In the genomic region with DNA sequence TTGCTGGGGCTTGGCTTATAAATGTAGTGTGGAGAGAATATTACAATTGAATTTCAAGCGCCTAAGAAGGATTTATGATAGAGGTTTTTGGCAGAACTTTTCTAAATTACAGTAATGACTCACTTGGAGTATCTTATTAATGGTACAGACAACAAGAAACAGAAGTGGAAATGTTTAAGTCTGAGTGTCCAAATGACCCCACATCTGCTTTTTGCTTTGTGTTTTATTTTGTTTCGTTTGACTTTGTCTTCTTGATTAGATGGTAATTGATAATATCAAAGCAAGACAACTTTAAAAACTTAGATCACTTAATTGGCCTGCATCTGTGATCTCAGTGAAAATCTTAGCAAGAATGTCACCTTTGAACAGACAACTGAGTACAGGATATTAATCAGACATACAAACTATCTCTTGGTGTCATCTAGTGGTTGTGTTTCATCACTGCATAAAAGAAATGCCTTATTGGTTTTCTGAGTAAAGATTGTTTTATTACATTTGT, we compare ENCODE assay signal across 10 cellular contexts.
DNase-seq lines count a peak whose midpoint lies in the region; ATAC-seq and TF ChIP-seq lines count a peak whose summit lies in the region.
"Had no signal": no experiment of that assay in that cellular context is flagged by ENCODE, and none has a peak within 500 bp of the region (broad histone marks: within the 10 kb centered on the region; RNA-seq: fewer than 3 reads in every experiment).

No MANE protein-coding gene starts in this region.

- ATAC-seq in HCT116 (peak; percentile 60), T-cell (replicated peaks in 1 of 4) (no peak), HG02870 (IDR thresholded peaks at IDR 0.05; ENCODE audit: unreplicated experiment) (no peak)
- ATAC-seq: T-helper 17 cell had no signal

- TF ChIP-seq POLR2A in HCT116 (IDR thresholded peaks at IDR 0.05; ENCODE audit: borderline replicate concordance, extremely low read depth, insufficient read depth, insufficient read length): no peak

- H3K4me2 ChIP-seq in HCT116 (ENCODE audit: low read length): no peak overlapping the region

- BruUV-seq in A673 (replicated peaks; lab: Mats Ljungman, UMichigan) (no TSS peak), HCT116 (replicated peaks; lab: Mats Ljungman, UMichigan) (no TSS peak)

- RAD21 ChIA-PET in HCT116 (lab: Charles Lee; ENCODE audit: low non-redundant PET in 1 of 2, low total read pairs in 2 of 2, uncharacterized antibody in 2 of 2, unreplicated experiment in 2 of 2): no interaction called here

- no peaks in the 10 kb centered on the region for H3K36me3 ChIP-seq in A673 (ENCODE audit: insufficient read depth, low read length, poor library complexity, severe bottlenecking)
- no peaks in the 10 kb centered on the region for H3K36me3 ChIP-seq in HCT116 (ENCODE audit: control insufficient read depth in 1 of 2, insufficient read depth in 2 of 2, low read length in 2 of 2)

- peaks cover 0 to 2% (median 0%) of the 10 kb centered on the region in 3 donors for H3K9me3 Mint-ChIP-seq in T-cell

- POLR2A ChIA-PET in A673 (lab: Charles Lee; ENCODE audit: low non-redundant PET) (no interaction called here), HCT116 (lab: Charles Lee) (no interaction called here), T-cell (lab: Charles Lee) (no interaction called here)

- H3K4me3 Mint-ChIP-seq in T-cell: no peak overlapping the region
- H3K4me3 Mint-ChIP-seq: T-helper 17 cell had no signal

- H3K27me3 Mint-ChIP-seq in T-cell: no peaks in the 10 kb centered on the region
- H3K27me3 Mint-ChIP-seq: T-helper 17 cell had no signal

- no peak overlapping the region for H3K9ac ChIP-seq in HCT116 (ENCODE audit: low read length)

- no peaks in the 10 kb centered on the region for H3K9me2 ChIP-seq in HCT116 (ENCODE audit: insufficient read depth)

- no peak overlapping the region for H3K27ac Mint-ChIP-seq in T-cell
- H3K27ac Mint-ChIP-seq: T-helper 17 cell had no signal

- TF ChIP-seq CTCF in A673 (conservative IDR thresholded peaks at IDR 0.05; ENCODE audit: low read depth, low read length) (peak; percentile 67), HCT116 (IDR thresholded peaks at IDR 0.05 in 2 of 3, conservative IDR thresholded peaks at IDR 0.05 in 1 of 3; ENCODE audit: borderline replicate concordance in 1 of 3, insufficient read depth in 1 of 3, low read depth in 2 of 3, low read length in 2 of 3) (peak; percentile 31 to 56 (median 38); a peak in 4 of 6 replicates), foreskin fibroblast (IDR thresholded peaks at IDR 0.05; ENCODE audit: low read depth, low read length) (peak; percentile 22)

- DNase-seq in A673 (ENCODE audit: low spot score) (peak; percentile 51), HCT116 (ENCODE audit: low read depth, low spot score) (peak; percentile 7), OCI-M1 (lab: John Stamatoyannopoulos, UW) (peak; percentile 21), foreskin fibroblast (peak; percentile 1 to 42), T-cell (no peak), KG1 (lab: John Stamatoyannopoulos, UW) (no peak), T-helper 9 cell (no peak)
- DNase-seq: stimulated activated CD8-positive, alpha-beta memory T cell treated with anti-CD3 and anti-CD28 coated beads, Interleukin-4, amount 100 ng/mL, for 48 hours; T-helper 17 cell had no signal

- intact Hi-C loops in A673 (cut with micrococcal nuclease; ENCODE audit: unreplicated experiment) (loop anchor here (2.0 kb wide), 2 partner anchors 580 to 994 kb away; no protein-coding TSS in a partner anchor), HCT116 (cut with micrococcal nuclease) (loop anchor here (2.0 to 5.0 kb wide), 2 partner anchors 578 to 998 kb away; a partner anchor contains a TSS)

- H3K79me2 ChIP-seq in HCT116 (ENCODE audit: insufficient read depth, low read length): no peaks in the 10 kb centered on the region

- TF ChIP-seq RAD21 in HCT116 (IDR thresholded peaks at IDR 0.05; ENCODE audit: low read depth): peak; percentile 65

- H3K27ac ChIP-seq in A673 (ENCODE audit: low read depth, low read length, poor library complexity, severe bottlenecking): no peak overlapping the region
- H3K27ac ChIP-seq in HCT116 (ENCODE audit: low read depth, low read length): no peak overlapping the region

- H3K4me3 ChIP-seq in A673 (ENCODE audit: low read depth, low read length, poor library complexity, severe bottlenecking): no peak overlapping the region
- H3K4me3 ChIP-seq in HCT116 (replicated peaks in 1 of 2; ENCODE audit: low read depth in 1 of 2, low read length in 2 of 2): no peak overlapping the region
- no peak overlapping the region for H3K4me3 ChIP-seq in foreskin fibroblast (ENCODE audit: low read depth in 1 of 2, low read length in 2 of 2)

- H4K20me1 ChIP-seq in HCT116 (ENCODE audit: insufficient read depth): no peaks in the 10 kb centered on the region

- peaks cover 8% of the 10 kb centered on the region for H3K4me1 ChIP-seq in A673 (ENCODE audit: insufficient read depth, low read length, poor library complexity, severe bottlenecking)
- H3K4me1 ChIP-seq in HCT116 (ENCODE audit: control insufficient read depth in 1 of 2, insufficient read depth in 2 of 2, low read length in 2 of 2): no peaks in the 10 kb centered on the region

- no peaks in the 10 kb centered on the region for H3K4me1 Mint-ChIP-seq in T-cell
- H3K4me1 Mint-ChIP-seq: T-helper 17 cell had no signal

- no peaks in the 10 kb centered on the region for H3K27me3 ChIP-seq in A673 (replicated peaks; ENCODE audit: insufficient read depth, low read depth, low read length, poor library complexity)
- no peaks in the 10 kb centered on the region for H3K27me3 ChIP-seq in HCT116 (ENCODE audit: insufficient read depth, low read length)

- H2AFZ ChIP-seq in HCT116 (ENCODE audit: low read depth, low read length, poor library complexity, severe bottlenecking): no peak overlapping the region

- CTCF ChIA-PET in A673 (lab: Charles Lee) (no interaction called here), HCT116 (lab: Charles Lee) (interaction anchor here (0.8 kb wide), 2 partner anchors 600 to 1001 kb away, joined by 3 read pairs; no protein-coding TSS in a partner anchor), T-cell (lab: Charles Lee) (no interaction called here)

- H3K9me3 ChIP-seq in A673 (ENCODE audit: low read depth, low read length, poor library complexity, severe bottlenecking): no peaks in the 10 kb centered on the region
- no peaks in the 10 kb centered on the region for H3K9me3 ChIP-seq in HCT116 (ENCODE audit: control insufficient read depth in 1 of 2, insufficient read depth in 1 of 2, low read depth in 1 of 2, low read length in 2 of 2)

- H3K36me3 Mint-ChIP-seq in T-cell: no peaks in the 10 kb centered on the region

TF ChIP-seq in HCT116, 20 proteins besides CTCF, POLR2A, EP300 and RAD21:
- no peak for TF ChIP-seq ELF1 (IDR thresholded peaks at IDR 0.05; ENCODE audit: borderline replicate concordance, low read depth)
- no peak for TF ChIP-seq JUND (IDR thresholded peaks at IDR 0.05)
- TF ChIP-seq, protein P1, sequence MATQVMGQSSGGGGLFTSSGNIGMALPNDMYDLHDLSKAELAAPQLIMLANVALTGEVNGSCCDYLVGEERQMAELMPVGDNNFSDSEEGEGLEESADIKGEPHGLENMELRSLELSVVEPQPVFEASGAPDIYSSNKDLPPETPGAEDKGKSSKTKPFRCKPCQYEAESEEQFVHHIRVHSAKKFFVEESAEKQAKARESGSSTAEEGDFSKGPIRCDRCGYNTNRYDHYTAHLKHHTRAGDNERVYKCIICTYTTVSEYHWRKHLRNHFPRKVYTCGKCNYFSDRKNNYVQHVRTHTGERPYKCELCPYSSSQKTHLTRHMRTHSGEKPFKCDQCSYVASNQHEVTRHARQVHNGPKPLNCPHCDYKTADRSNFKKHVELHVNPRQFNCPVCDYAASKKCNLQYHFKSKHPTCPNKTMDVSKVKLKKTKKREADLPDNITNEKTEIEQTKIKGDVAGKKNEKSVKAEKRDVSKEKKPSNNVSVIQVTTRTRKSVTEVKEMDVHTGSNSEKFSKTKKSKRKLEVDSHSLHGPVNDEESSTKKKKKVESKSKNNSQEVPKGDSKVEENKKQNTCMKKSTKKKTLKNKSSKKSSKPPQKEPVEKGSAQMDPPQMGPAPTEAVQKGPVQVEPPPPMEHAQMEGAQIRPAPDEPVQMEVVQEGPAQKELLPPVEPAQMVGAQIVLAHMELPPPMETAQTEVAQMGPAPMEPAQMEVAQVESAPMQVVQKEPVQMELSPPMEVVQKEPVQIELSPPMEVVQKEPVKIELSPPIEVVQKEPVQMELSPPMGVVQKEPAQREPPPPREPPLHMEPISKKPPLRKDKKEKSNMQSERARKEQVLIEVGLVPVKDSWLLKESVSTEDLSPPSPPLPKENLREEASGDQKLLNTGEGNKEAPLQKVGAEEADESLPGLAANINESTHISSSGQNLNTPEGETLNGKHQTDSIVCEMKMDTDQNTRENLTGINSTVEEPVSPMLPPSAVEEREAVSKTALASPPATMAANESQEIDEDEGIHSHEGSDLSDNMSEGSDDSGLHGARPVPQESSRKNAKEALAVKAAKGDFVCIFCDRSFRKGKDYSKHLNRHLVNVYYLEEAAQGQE (IDR thresholded peaks at IDR 0.05; ENCODE audit: low read depth): no peak
- no peak for TF ChIP-seq ZFX (IDR thresholded peaks at IDR 0.05)
- TF ChIP-seq, protein P2, sequence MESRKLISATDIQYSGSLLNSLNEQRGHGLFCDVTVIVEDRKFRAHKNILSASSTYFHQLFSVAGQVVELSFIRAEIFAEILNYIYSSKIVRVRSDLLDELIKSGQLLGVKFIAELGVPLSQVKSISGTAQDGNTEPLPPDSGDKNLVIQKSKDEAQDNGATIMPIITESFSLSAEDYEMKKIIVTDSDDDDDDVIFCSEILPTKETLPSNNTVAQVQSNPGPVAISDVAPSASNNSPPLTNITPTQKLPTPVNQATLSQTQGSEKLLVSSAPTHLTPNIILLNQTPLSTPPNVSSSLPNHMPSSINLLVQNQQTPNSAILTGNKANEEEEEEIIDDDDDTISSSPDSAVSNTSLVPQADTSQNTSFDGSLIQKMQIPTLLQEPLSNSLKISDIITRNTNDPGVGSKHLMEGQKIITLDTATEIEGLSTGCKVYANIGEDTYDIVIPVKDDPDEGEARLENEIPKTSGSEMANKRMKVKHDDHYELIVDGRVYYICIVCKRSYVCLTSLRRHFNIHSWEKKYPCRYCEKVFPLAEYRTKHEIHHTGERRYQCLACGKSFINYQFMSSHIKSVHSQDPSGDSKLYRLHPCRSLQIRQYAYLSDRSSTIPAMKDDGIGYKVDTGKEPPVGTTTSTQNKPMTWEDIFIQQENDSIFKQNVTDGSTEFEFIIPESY (IDR thresholded peaks at IDR 0.05; ENCODE audit: extremely low read depth, insufficient replicate concordance, low read length): no peak
TF ChIP-seq in HCT116: peak in this region for 0.

Comparison
In these comparisons a context has a peak if more than half of its experiments do, and no peak if none do; other contexts are left out.
1. DNase-seq: peak in A673 (single experiment), HCT116 (single experiment), OCI-M1 (single experiment) and foreskin fibroblast (2 of 2); none in T-cell (0 of 34), KG1 (single experiment) and T-helper 9 cell (single experiment).
2. Peak in every context shown above with its lines, with median percentiles within 50 percentile points of each other: CTCF ChIP-seq.